18 cellular contexts compared by ENCODE assay signal in the genomic region with DNA sequence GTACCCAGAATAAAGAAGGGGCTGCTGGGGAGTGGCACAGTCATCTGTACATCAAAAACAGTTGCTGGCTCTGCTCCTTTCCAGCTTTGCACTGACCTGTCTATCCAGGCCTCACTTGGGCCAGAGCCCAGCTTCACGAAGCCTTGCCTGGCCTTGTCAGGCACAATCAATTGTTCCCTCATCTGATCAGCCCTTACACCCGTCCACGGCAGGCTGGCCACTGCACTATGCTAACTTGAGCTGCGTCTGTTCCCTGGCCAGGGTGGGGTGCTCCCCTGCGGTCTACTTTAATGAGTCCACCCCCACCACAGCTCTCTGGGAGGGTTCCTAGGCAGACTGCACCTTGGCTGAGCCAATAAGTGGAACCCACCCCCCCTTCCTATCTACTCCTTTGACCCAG.
DNase-seq lines count a peak whose midpoint lies in the region; ATAC-seq, FAIRE-seq and TF ChIP-seq lines count a peak whose summit lies in the region.
"Had no signal": no experiment of that assay in that cellular context is flagged by ENCODE, and none has a peak within 500 bp of the region (broad histone marks: within the 10 kb centered on the region; RNA-seq: fewer than 3 reads in every experiment).

No MANE protein-coding gene starts in this region.

- CTCF ChIA-PET in K562 (lab: Yijun Ruan, JAX; ENCODE audit: low intra/inter-chr PET ratio) = no interaction called here

- H3K27ac ChIP-seq in K562 (ENCODE audit: extremely low read depth, low read depth, low read length) (no peak overlapping the region), osteoblast (ENCODE audit: low read depth, low read length) (no peak overlapping the region)
- H3K27ac ChIP-seq: HL-60 had no signal

- no peak overlapping the region for H3K4me3 ChIP-seq in H7 (ENCODE audit: insufficient read depth, low read depth, low read length)
- no peak overlapping the region for H3K4me3 ChIP-seq in K562
- H3K4me3 ChIP-seq in osteoblast (ENCODE audit: insufficient read depth, low read length) = no peak overlapping the region

- ATAC-seq in K562 = 0 out of 3 replicates have a peak, but pooled peaks have one; percentile 25
- ATAC-seq in sciatic nerve = no peak
- ATAC-seq: HepG2, Right ventricle myocardium inferior had no signal

- H3K9me3 ChIP-seq in K562 (replicated peaks; ENCODE audit: control insufficient read depth, insufficient read depth, low read depth, low read length) (no peaks in the 10 kb centered on the region), osteoblast (ENCODE audit: low read depth, low read length) (no peaks in the 10 kb centered on the region)

- no TSS peak for BruUV-seq in K562 (replicated peaks; lab: Mats Ljungman, UMichigan)

- no peak for TF ChIP-seq CTCF in K562 (IDR thresholded peaks at IDR 0.05 in 2 of 3, conservative IDR thresholded peaks at IDR 0.05 in 1 of 3; ENCODE audit: insufficient read depth in 2 of 3, low read depth in 1 of 3, low read length in 3 of 3)
- no peak for TF ChIP-seq CTCF in osteoblast (IDR thresholded peaks at IDR 0.05; ENCODE audit: extremely low read depth, low read depth, low read length)

- H3K4me2 ChIP-seq in K562 (ENCODE audit: insufficient read depth, low read length) (no peak overlapping the region), osteoblast (ENCODE audit: insufficient read depth, low read length) (no peak overlapping the region)

- TF ChIP-seq EP300 in K562 (IDR thresholded peaks at IDR 0.05; ENCODE audit: low read length) = no peak

- no peaks in the 10 kb centered on the region for H4K20me1 ChIP-seq in K562 (replicated peaks; ENCODE audit: control insufficient read depth, insufficient read depth, low read length)
- no peaks in the 10 kb centered on the region for H4K20me1 ChIP-seq in osteoblast (ENCODE audit: insufficient read depth, low read length)

- WGBS in K562 (ENCODE audit: insufficient coverage, low coverage, missing lambda C conversion rate) = 4% methylated on average over 5 of the region's 5 CpGs

- H3K9me1 ChIP-seq in K562 (ENCODE audit: control insufficient read depth, insufficient read depth, low read length) = no peaks in the 10 kb centered on the region

- intact Hi-C loops in K562 (cut with micrococcal nuclease) = no loop called here
- intact Hi-C loops in sciatic nerve (cut with DNase I) = no loop called here

- in situ Hi-C loops in K562 (cut with MboI) = no loop called here

- POLR2A ChIA-PET in K562 (lab: Yijun Ruan, JAX) = interaction anchor here (0.6 to 1.9 kb wide), 7 partner anchors 8 to 38 kb away, joined by 3 to 7 read pairs (median 4); no protein-coding TSS in a partner anchor

- H3K9ac ChIP-seq in K562 (ENCODE audit: insufficient read depth in 1 of 2, low read depth in 2 of 2, low read length in 2 of 2) = no peak overlapping the region

- H3K27me3 ChIP-seq in H7 (ENCODE audit: control insufficient read depth, insufficient read depth, low read length) (no peaks in the 10 kb centered on the region), K562 (ENCODE audit: control insufficient read depth in 2 of 2, insufficient read depth in 2 of 2, low read length in 2 of 2) (peaks cover 38 to 82% of the 10 kb centered on the region in 2 experiments), osteoblast (ENCODE audit: insufficient read depth, low read length) (peaks cover 21% of the 10 kb centered on the region)

- H3K4me1 ChIP-seq in K562 (replicated peaks in 1 of 2; ENCODE audit: control insufficient read depth in 2 of 2, insufficient read depth in 2 of 2, low read length in 2 of 2) (peaks cover 2 to 10% of the 10 kb centered on the region in 2 experiments; a peak in 3 of 5 replicates), osteoblast (ENCODE audit: insufficient read depth, low read length) (no peaks in the 10 kb centered on the region)

- no peak for FAIRE-seq in K562 (lab: Jason Lieb, UNC)
- FAIRE-seq: HepG2, RCC 7860 had no signal

- no peak for TF ChIP-seq POLR2A in K562 (conservative IDR thresholded peaks at IDR 0.05)

- DNase-seq in COLO668 (lab: John Stamatoyannopoulos, UW; ENCODE audit: unreplicated experiment) (peak; percentile 29), H7 (peak; percentile 36), K562 (ENCODE audit: extremely low read depth in 1 of 4, low spot score in 3 of 4) (no peak), osteoblast (ENCODE audit: insufficient read length, low spot score, missing footprints) (peak; percentile 29), globus pallidus (ENCODE audit: low spot score) (no peak), sciatic nerve (ENCODE audit: low spot score) (no peak), HK-2 (ENCODE audit: unreplicated experiment) (no peak)
- DNase-seq: CD4-positive, CD25-positive, alpha-beta regulatory T cell; KBM-7; MM.1S; NCI-H1048; NCI-H446; NCI-H526; SW 1271 had no signal

- H2AFZ ChIP-seq in K562 (ENCODE audit: low read depth, low read length) = no peak overlapping the region
- no peak overlapping the region for H2AFZ ChIP-seq in osteoblast (ENCODE audit: low read length)

- H3K79me2 ChIP-seq in K562 (ENCODE audit: control insufficient read depth, insufficient read depth, low read length) (no peaks in the 10 kb centered on the region), osteoblast (ENCODE audit: insufficient read depth, low read length) (no peaks in the 10 kb centered on the region)

- H3K36me3 ChIP-seq in H7 (replicated peaks; ENCODE audit: control insufficient read depth, insufficient read depth, low read length) = no peaks in the 10 kb centered on the region
- no peaks in the 10 kb centered on the region for H3K36me3 ChIP-seq in K562 (ENCODE audit: control insufficient read depth, insufficient read depth, low read length)
- H3K36me3 ChIP-seq in osteoblast (ENCODE audit: insufficient read depth, low read length) = no peaks in the 10 kb centered on the region

- TF ChIP-seq RAD21 in K562 (CRISPR knock-in tag; conservative IDR thresholded peaks at IDR 0.05 in 1 of 2, IDR thresholded peaks at IDR 0.05 in 1 of 2) = no peak

TF ChIP-seq in K562, 482 proteins besides CTCF, POLR2A, EP300 and RAD21:
- 0 out of 2 replicates have a peak, but pooled peaks have one; percentile 65 for TF ChIP-seq RFX1 (IDR thresholded peaks at IDR 0.05)
- no peak for TF ChIP-seq STAG1 (CRISPR knock-in tag; IDR thresholded peaks at IDR 0.05; ENCODE audit: borderline replicate concordance)
TF ChIP-seq in K562: peak in this region for 1.

Comparison
In these comparisons a context has a peak if more than half of its experiments do, and no peak if none do; other contexts are left out.
1. DNase-seq: peak in COLO668 (single experiment), H7 (single experiment) and osteoblast (single experiment); none in K562 (0 of 4), globus pallidus (single experiment), sciatic nerve (single experiment) and HK-2 (single experiment).